Comparison of ENCODE assay signal across 9 cellular contexts in genomic region chr4:143616771-143617170, GRCh38.
DNase-seq lines count a peak whose midpoint lies in the region; ATAC-seq and TF ChIP-seq lines count a peak whose summit lies in the region.
"Had no signal": no experiment of that assay in that cellular context is flagged by ENCODE, and none has a peak within 500 bp of the region (broad histone marks: within the 10 kb centered on the region; RNA-seq: fewer than 3 reads in every experiment).

No MANE protein-coding gene starts in this region.

- ATAC-seq in GM21381 (IDR thresholded peaks at IDR 0.05; ENCODE audit: unreplicated experiment) (peak; percentile 90), HG03520 (IDR thresholded peaks at IDR 0.05; ENCODE audit: unreplicated experiment) (peak; percentile 92)

- in situ Hi-C loops in ACHN (cut with HindIII; ENCODE audit: low pct_ligation_motif_present, low pct_unique_long_range_greater_than_20kb, low sequenced_read_pairs) = no loop called here

- no peak for TF ChIP-seq CTCF in GM12864 (IDR thresholded peaks at IDR 0.05; ENCODE audit: low read depth, low read length, missing control alignments)
- TF ChIP-seq CTCF in glutamatergic neuron (IDR thresholded peaks at IDR 0.05; ENCODE audit: partially characterized antibody, unreplicated experiment) = no peak

- no peaks in the 10 kb centered on the region for H3K9me3 Mint-ChIP-seq in glutamatergic neuron (ENCODE audit: unreplicated experiment)

- peak; percentile 45 for DNase-seq in GM12864 (ENCODE audit: low read depth)
- peak; percentile 77 for DNase-seq in astrocyte of the hippocampus (ENCODE audit: low read depth, low spot score)
- DNase-seq in NCI-H2196 treated with DMSO at 0.1 percent for 48 hours (lab: John Stamatoyannopoulos, UW; ENCODE audit: unreplicated experiment) = no peak
- DNase-seq in ACHN = no peak
- DNase-seq in glutamatergic neuron = no peak
- DNase-seq in nucleus accumbens (lab: John Stamatoyannopoulos, UW) = no peak
- DNase-seq: H7 had no signal

- H3K4me1 Mint-ChIP-seq in glutamatergic neuron (ENCODE audit: low read depth, unreplicated experiment) = no peaks in the 10 kb centered on the region

- no peak overlapping the region for H3K4me3 Mint-ChIP-seq in glutamatergic neuron (ENCODE audit: unreplicated experiment)

- H3K27ac Mint-ChIP-seq in glutamatergic neuron (ENCODE audit: unreplicated experiment) = no peak overlapping the region

- H3K4me3 ChIP-seq in GM12864 (ENCODE audit: low read depth, low read length) = no peak overlapping the region

- no peaks in the 10 kb centered on the region for H3K27me3 Mint-ChIP-seq in glutamatergic neuron (ENCODE audit: unreplicated experiment)

- no peaks in the 10 kb centered on the region for H3K36me3 Mint-ChIP-seq in glutamatergic neuron (ENCODE audit: unreplicated experiment)

Comparison
In these comparisons a context has a peak if more than half of its experiments do, and no peak if none do; other contexts are left out.
1. DNase-seq: peak in GM12864 (single experiment) and astrocyte of the hippocampus (single experiment); none in NCI-H2196 treated with DMSO at 0.1 percent for 48 hours (single experiment), ACHN (single experiment), glutamatergic neuron (single experiment) and nucleus accumbens (0 of 56).